8 cellular contexts compared by ENCODE assay signal in genomic region chr2:237291138-237291792, GRCh38.
DNase-seq lines count a peak whose midpoint lies in the region; ATAC-seq and TF ChIP-seq lines count a peak whose summit lies in the region.

No MANE protein-coding gene starts in this region.

- no peak for TF ChIP-seq CTCF in gastroesophageal sphincter (IDR thresholded peaks at IDR 0.05)

- H3K27ac ChIP-seq in gastroesophageal sphincter, result peak overlapping the region; percentile 78 to 91 (median 86)

- H3K4me1 ChIP-seq in gastroesophageal sphincter, result peaks cover 3 to 68% (median 15%) of the 10 kb centered on the region in 3 donors

- no peaks in the 10 kb centered on the region for H3K27me3 ChIP-seq in gastroesophageal sphincter

- peak; percentile 59 for TF ChIP-seq EP300 in gastroesophageal sphincter (IDR thresholded peaks at IDR 0.05)

- DNase-seq in GDM1 (lab: John Stamatoyannopoulos, UW), result peak; percentile 31
- peak; percentile 42 for DNase-seq in NCI-H2107 (lab: John Stamatoyannopoulos, UW)
- DNase-seq in activated T-cell treated with anti-CD3 and anti-CD28 coated beads for 4 hours, result peak; percentile 1
- DNase-seq in pons (ENCODE audit: low spot score), result peak; percentile 24
- no peak for DNase-seq in globus pallidus (ENCODE audit: low spot score)

- TF ChIP-seq POLR2A in gastroesophageal sphincter (IDR thresholded peaks at IDR 0.05), result no peak

- no peaks in the 10 kb centered on the region for H3K36me3 ChIP-seq in gastroesophageal sphincter

- 0% methylated on average over 14 to 20 of the region's 20 CpGs for WGBS in gastroesophageal sphincter (ENCODE audit: low coverage in 1 of 2), 2 donors

- H3K9me3 ChIP-seq in gastroesophageal sphincter, result no peaks in the 10 kb centered on the region

- peak overlapping the region in 1 of 2 donors; percentile 3 for H3K4me3 ChIP-seq in gastroesophageal sphincter

- peak; percentile 91 for ATAC-seq in gastroesophageal sphincter
- ATAC-seq in HG02759 (IDR thresholded peaks at IDR 0.05; ENCODE audit: unreplicated experiment), result no peak
- ATAC-seq in HG03159 (IDR thresholded peaks at IDR 0.05; ENCODE audit: unreplicated experiment), result no peak
